In the genomic region with DNA sequence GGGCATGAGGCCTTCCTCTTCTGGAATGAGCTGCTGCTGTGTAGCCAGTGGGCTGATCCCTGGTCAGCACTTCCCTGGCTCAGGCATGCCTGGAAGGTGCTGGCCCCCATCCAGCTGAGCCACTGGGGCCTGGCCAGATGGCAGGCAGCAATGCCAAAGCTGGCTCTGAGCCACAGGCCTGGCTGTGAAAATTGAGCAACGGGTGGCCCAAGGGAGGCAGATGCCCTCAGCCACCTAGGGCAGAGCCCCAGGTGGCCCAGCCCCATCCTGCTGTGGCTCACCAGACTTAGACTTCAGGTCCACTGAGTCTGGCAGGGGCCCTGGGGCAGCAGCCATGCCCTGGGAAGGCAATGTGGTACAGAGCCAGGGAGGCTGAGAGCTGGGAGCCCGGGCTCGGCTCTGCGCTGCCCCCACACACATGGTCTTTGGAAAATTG, we compare ENCODE assay signal across 11 cellular contexts. TPM values are rescaled to one million over a fixed set of nuclear protein-coding genes. Genes with fewer than 3 reads are reported as not detected.
DNase-seq lines count a peak whose midpoint lies in the region; ATAC-seq, FAIRE-seq and TF ChIP-seq lines count a peak whose summit lies in the region.
"Had no signal": no experiment of that assay in that cellular context is flagged by ENCODE, and none has a peak within 500 bp of the region (broad histone marks: within the 10 kb centered on the region; RNA-seq: fewer than 3 reads in every experiment).

No MANE protein-coding gene starts in this region.

- H2BK120ac ChIP-seq in H1 (replicated peaks; ENCODE audit: low read depth, low read length), result no peak overlapping the region

- TF ChIP-seq POLR2A in H1 (IDR thresholded peaks at IDR 0.05; ENCODE audit: control extremely low read depth in 1 of 2, low read depth in 2 of 2, low read length in 2 of 2), result no peak

- H3K56ac ChIP-seq in H1 (replicated peaks; ENCODE audit: insufficient read length, low read depth, low read length), result no peak overlapping the region

- ATAC-seq in HG02588 (IDR thresholded peaks at IDR 0.05; ENCODE audit: unreplicated experiment), result no peak
- no peak for ATAC-seq in HG03432 (IDR thresholded peaks at IDR 0.05; ENCODE audit: unreplicated experiment)

- no peak overlapping the region for H4K8ac ChIP-seq in H1 (ENCODE audit: extremely low read depth, insufficient read depth, low read length)

- H3K4ac ChIP-seq in H1 (replicated peaks; ENCODE audit: insufficient read length, low read depth, low read length), result peak overlapping the region; percentile 34

- DNase-seq in G401 (ENCODE audit: low spot score), result peak; percentile 79
- peak; percentile 93 for DNase-seq in NCI-H2196 treated with DMSO at 0.1 percent for 48 hours (lab: John Stamatoyannopoulos, UW; ENCODE audit: unreplicated experiment)
- DNase-seq in H1 (ENCODE audit: low read depth in 1 of 2, low spot score in 2 of 2), result no peak
- peak; percentile 15 for DNase-seq in retinal pigment epithelial cell (ENCODE audit: low read depth)
- no peak for DNase-seq in NAMALWA (ENCODE audit: low spot score)
- DNase-seq in EL, result no peak
- DNase-seq: OCI-M1 had no signal

- no peak overlapping the region for H4K91ac ChIP-seq in H1 (replicated peaks; ENCODE audit: insufficient read length, low read length)

- no peak overlapping the region for H4K5ac ChIP-seq in H1 (ENCODE audit: insufficient read length, low read depth, low read length)

- WGBS in H1 (ENCODE audit: extremely low coverage in 1 of 2, insufficient coverage in 1 of 2, insufficient read length in 1 of 2, insufficient replicate concordance in 2 of 2, low coverage in 1 of 2, low lambda C conversion rate in 2 of 2, missing lambda C conversion rate in 1 of 2), 2 experiments, result 90% methylated on average over 4 of the region's 4 CpGs; no CpG with 5 or more reads in 1 of the 2 experiments

- no peak overlapping the region for H2BK15ac ChIP-seq in H1 (ENCODE audit: low read length)

- POLR2A ChIA-PET in H1 (lab: Charles Lee; ENCODE audit: partially characterized antibody), result interaction anchor here (0.7 kb wide), 1 partner anchor 13 kb away, joined by 3 read pairs; no protein-coding TSS in a partner anchor

- TF ChIP-seq EP300 in H1 (IDR thresholded peaks at IDR 0.05; ENCODE audit: borderline replicate concordance in 1 of 2, low read depth in 2 of 2, low read length in 2 of 2), result no peak

- H3K27me3 ChIP-seq in H1 (replicated peaks in 1 of 4; ENCODE audit: control insufficient read depth in 3 of 4, extremely low read depth in 1 of 4, insufficient read depth in 3 of 4, low read length in 3 of 4), result no peaks in the 10 kb centered on the region

- no peaks in the 10 kb centered on the region for H3K79me1 ChIP-seq in H1 (ENCODE audit: low read depth, low read length)

- in situ Hi-C loops in G401 (cut with HindIII; ENCODE audit: low sequenced_read_pairs), result no loop called here

- no peak overlapping the region for H2AFZ ChIP-seq in H1 (ENCODE audit: low read length)

- no peak overlapping the region for H3K23ac ChIP-seq in H1 (ENCODE audit: insufficient read length)

- no peaks in the 10 kb centered on the region for H3K36me3 ChIP-seq in H1 (ENCODE audit: control insufficient read depth in 2 of 4, insufficient read depth in 4 of 4, low read length in 3 of 4)
- H3K36me3 ChIP-seq: esophagus muscularis mucosa had no signal

- no peak overlapping the region for H3K27ac ChIP-seq in H1 (ENCODE audit: low read depth, low read length)
- H3K27ac ChIP-seq: esophagus muscularis mucosa, KMS-11 had no signal

- H3K14ac ChIP-seq in H1 (ENCODE audit: insufficient read length), result no peak overlapping the region

- H2BK20ac ChIP-seq in H1 (ENCODE audit: low read length), result no peak overlapping the region

- TF ChIP-seq CTCF in H1 (IDR thresholded peaks at IDR 0.05; ENCODE audit: control extremely low read depth in 1 of 3, insufficient read depth in 1 of 3, low read depth in 1 of 3, low read length in 3 of 3) (no peak), retinal pigment epithelial cell (conservative IDR thresholded peaks at IDR 0.05; ENCODE audit: low read depth, low read length) (no peak)

- no peaks in the 10 kb centered on the region; the same call in 1 of the 2 replicates for H3K23me2 ChIP-seq in H1 (ENCODE audit: low read depth, low read length)

- H3K18ac ChIP-seq in H1 (ENCODE audit: extremely low read depth, low read length), result no peak overlapping the region

- FAIRE-seq in H1 (lab: Jason Lieb, UNC), result no peak

- H3K4me2 ChIP-seq in H1 (ENCODE audit: insufficient read depth in 1 of 2, low read depth in 2 of 2, low read length in 2 of 2), result no peak overlapping the region
- H3K4me2 ChIP-seq: KMS-11 had no signal

- TF ChIP-seq RAD21 in H1 (IDR thresholded peaks at IDR 0.05 in 1 of 2, conservative IDR thresholded peaks at IDR 0.05 in 1 of 2; ENCODE audit: low read depth in 2 of 2, low read length in 2 of 2), result no peak

- H2BK12ac ChIP-seq in H1 (ENCODE audit: low read depth, low read length), result no peak overlapping the region

- H3K4me1 ChIP-seq in H1 (replicated peaks in 1 of 4; ENCODE audit: control insufficient read depth in 3 of 4, insufficient read depth in 4 of 4, low read length in 3 of 4), result peaks cover 7 to 11% (median 9%) of the 10 kb centered on the region in 4 experiments

- H3K9me3 ChIP-seq in H1 (ENCODE audit: insufficient read depth in 2 of 2, low read depth in 1 of 2, low read length in 1 of 2), result no peaks in the 10 kb centered on the region
- H3K9me3 ChIP-seq: esophagus muscularis mucosa had no signal

- CTCF ChIA-PET in H1 (lab: Charles Lee; ENCODE audit: partially characterized antibody), result interaction anchor here (0.8 to 6.6 kb wide), 10 partner anchors 7 to 215 kb away, joined by 3 to 84 read pairs (median 3); a partner anchor contains a TSS

- H2BK5ac ChIP-seq in H1 (ENCODE audit: low read depth, low read length), result no peak overlapping the region

- no peak overlapping the region for H2AK5ac ChIP-seq in H1 (ENCODE audit: low read depth, low read length)

- H3K4me3 ChIP-seq in H1 (ENCODE audit: extremely low read depth in 1 of 4, insufficient read depth in 2 of 4, low read depth in 3 of 4, low read length in 4 of 4), result no peak overlapping the region
- no peak overlapping the region for H3K4me3 ChIP-seq in retinal pigment epithelial cell (ENCODE audit: low read length)
- H3K4me3 ChIP-seq: esophagus muscularis mucosa had no signal

- H3K79me2 ChIP-seq in H1 (ENCODE audit: control insufficient read depth in 1 of 2, insufficient read depth in 2 of 2, low read length in 2 of 2), result no peaks in the 10 kb centered on the region

- H3K9ac ChIP-seq in H1 (replicated peaks in 1 of 4; ENCODE audit: extremely low read depth in 1 of 4, low read depth in 3 of 4, low read length in 3 of 4), result no peak overlapping the region
- H3K9ac ChIP-seq: KMS-11 had no signal

- no peaks in the 10 kb centered on the region for H4K20me1 ChIP-seq in H1 (replicated peaks in 1 of 2; ENCODE audit: control insufficient read depth in 1 of 2, insufficient read depth in 2 of 2, low read length in 2 of 2)

TF ChIP-seq in H1, 55 proteins besides CTCF, POLR2A, EP300 and RAD21 (continues in another document):
- TF ChIP-seq TCF12 (IDR thresholded peaks at IDR 0.05; ENCODE audit: low read depth, low read length) (no peak), EGR1 (IDR thresholded peaks at IDR 0.05; ENCODE audit: borderline replicate concordance, low read depth, low read length) (no peak), KDM4A (IDR thresholded peaks at IDR 0.05; ENCODE audit: low read depth, low read length, severe bottlenecking) (no peak), JUN (IDR thresholded peaks at IDR 0.05; ENCODE audit: low read depth, low read length) (no peak), SP2 (IDR thresholded peaks at IDR 0.05; ENCODE audit: low read length) (no peak), NRF1 (IDR thresholded peaks at IDR 0.05; ENCODE audit: low read depth, low read length) (no peak), TAF7 (optimal IDR thresholded peaks at IDR 0.05; ENCODE audit: borderline replicate concordance, low read depth, low read length) (no peak), ZNF274 (IDR thresholded peaks at IDR 0.05; ENCODE audit: borderline replicate concordance, extremely low read depth, low read length) (no peak), RBBP5 (IDR thresholded peaks at IDR 0.05; ENCODE audit: borderline replicate concordance, low read depth, low read length) (no peak), POU5F1 (IDR thresholded peaks at IDR 0.05; ENCODE audit: low read depth, low read length) (no peak), KDM5A (IDR thresholded peaks at IDR 0.05; ENCODE audit: low read length) (no peak), TAF1 (IDR thresholded peaks at IDR 0.05; ENCODE audit: low read depth, low read length) (no peak), SUZ12 (IDR thresholded peaks at IDR 0.05; ENCODE audit: low read length) (no peak), PHF8 (conservative IDR thresholded peaks at IDR 0.05; ENCODE audit: low read depth, low read length) (no peak)

RNA-seq across cellular contexts. Expression of a gene that starts 8.5 kb away (rescaled TPM):
- total RNA-seq in G401 (2014; rRNA removed; shearing (Covaris generic)), result not detected in 2 replicates
- 0.55 and 0.56 TPM in 2 replicates for total RNA-seq in H1 (2021; fragmentation: NEBNext Ultra II Directional; extraction: Animal tissue kit (Norgen Biotek cat#: 25700))
- polyA plus RNA-seq in H1 (2011; rRNA removed), result 1.2 and 1.7 TPM in 2 replicates
- 1.3 TPM for polyA plus RNA-seq in H1 (2011; cell fraction: cytosol; rRNA removed)
- 2.9 TPM for polyA plus RNA-seq in H1 (2011; cell fraction: nucleus; rRNA removed)
- polyA plus RNA-seq in H1 (2012, experiment 1 of 2), result 0.37 to 1.0 TPM (median 0.62 TPM) in 4 replicates
- 0.56 TPM for polyA plus RNA-seq in H1 (2012, experiment 2 of 2)
- 0.53 TPM for polyA plus RNA-seq in H1 (2013, experiment 1 of 2)
- polyA plus RNA-seq in H1 (2013, experiment 2 of 2), result 0.42 TPM
- polyA minus RNA-seq in H1 (2011; rRNA and poly(A)+ RNA removed), result 0.66 and 3.0 TPM in 2 replicates
- not detected for polyA minus RNA-seq in H1 (2011; cell fraction: cytosol; rRNA and poly(A)+ RNA removed)
- 1.1 TPM for polyA minus RNA-seq in H1 (2011; cell fraction: nucleus; rRNA and poly(A)+ RNA removed)

Comparison
In these comparisons a context has a peak if more than half of its experiments do, and no peak if none do; other contexts are left out.
1. DNase-seq: peak in G401 (single experiment), NCI-H2196 treated with DMSO at 0.1 percent for 48 hours (single experiment) and retinal pigment epithelial cell (single experiment); none in H1 (0 of 2), NAMALWA (single experiment) and EL (single experiment).